ENCODE assay signal across 8 cellular contexts in genomic region chr11:61816736-61817455, GRCh38. TPM values are rescaled to one million over a fixed set of nuclear protein-coding genes. Genes with fewer than 3 reads are reported as not detected.
DNase-seq lines count a peak whose midpoint lies in the region; ATAC-seq, FAIRE-seq and TF ChIP-seq lines count a peak whose summit lies in the region.

Gene FADS1, minus strand, starts transcription at chr11:61817003. Its CDS starts 74 bp downstream, at chr11:61816929.

- no peaks in the 10 kb centered on the region for H4K20me1 ChIP-seq in fibroblast of lung (ENCODE audit: control insufficient read depth, extremely low read depth, insufficient read depth, low read length)

- H3K4me3 Mint-ChIP-seq in activated T-helper 17 cell treated with anti-CD3 and anti-CD28 coated beads, Interleukin-2, amount 50 U/mL, for 72 hours: peak within 1 kb of the TSS; percentile 91
- peak within 1 kb of the TSS; percentile 81 to 97 (median 93) for H3K4me3 Mint-ChIP-seq in naive B cell

- H3K27me3 ChIP-seq in fibroblast of lung (ENCODE audit: control insufficient read depth, insufficient read depth, low read length): no peaks in the 10 kb centered on the region

- TF ChIP-seq CTCF in D721Med (IDR thresholded peaks at IDR 0.05; ENCODE audit: insufficient read depth, missing control alignments) (peak; percentile 60), fibroblast of lung (conservative IDR thresholded peaks at IDR 0.05 in 1 of 2, IDR thresholded peaks at IDR 0.05 in 1 of 2; ENCODE audit: low read depth in 1 of 2, low read length in 2 of 2) (peak; percentile 38 to 49)

- H3K4me1 Mint-ChIP-seq in activated T-helper 17 cell treated with anti-CD3 and anti-CD28 coated beads, Interleukin-2, amount 50 U/mL, for 72 hours: no peaks in the 10 kb centered on the region
- peaks cover 9 to 23% (median 20%) of the 10 kb centered on the region in 3 donors for H3K4me1 Mint-ChIP-seq in naive B cell

- peak within 1 kb of the TSS; percentile 95 for H3K27ac ChIP-seq in KOPT-K1 (ENCODE audit: low read depth, low read length, poor library complexity, severe bottlenecking)
- H3K27ac ChIP-seq in fibroblast of lung (ENCODE audit: insufficient read depth, low read length): peak within 1 kb of the TSS; percentile 98

- H3K4me3 ChIP-seq in fibroblast of lung (replicated peaks in 1 of 4; ENCODE audit: control extremely low read depth in 1 of 4, insufficient read depth in 1 of 4, low read depth in 3 of 4, low read length in 4 of 4): peak within 1 kb of the TSS; percentile 77 to 81 (median 79)

- peak within 1 kb of the TSS; percentile 95 for H3K9ac ChIP-seq in fibroblast of lung (ENCODE audit: insufficient read depth, low read length)

- no peak within 1 kb of the TSS for H2AFZ ChIP-seq in fibroblast of lung (ENCODE audit: low read length)

- peaks cover 3% of the 10 kb centered on the region for H3K27me3 Mint-ChIP-seq in activated T-helper 17 cell treated with anti-CD3 and anti-CD28 coated beads, Interleukin-2, amount 50 U/mL, for 72 hours
- peaks cover 0 to 4% (median 0%) of the 10 kb centered on the region in 3 donors for H3K27me3 Mint-ChIP-seq in naive B cell

- H3K79me2 ChIP-seq in fibroblast of lung (ENCODE audit: control insufficient read depth, insufficient read depth, low read length): peaks cover 11% of the 10 kb centered on the region

- peaks cover 7% of the 10 kb centered on the region for H3K4me1 ChIP-seq in fibroblast of lung (ENCODE audit: control insufficient read depth, extremely low read depth, insufficient read depth, low read length)

- H3K27ac Mint-ChIP-seq in activated T-helper 17 cell treated with anti-CD3 and anti-CD28 coated beads, Interleukin-2, amount 50 U/mL, for 72 hours: peak within 1 kb of the TSS; percentile 74
- H3K27ac Mint-ChIP-seq in naive B cell: peak within 1 kb of the TSS; percentile 27 to 95 (median 94)

- DNase-seq in D721Med (ENCODE audit: insufficient read length, low spot score): peak; percentile 90
- peak; percentile 87 for DNase-seq in RCC 7860 (ENCODE audit: low spot score)
- peak; percentile 94 to 96 for DNase-seq in fibroblast of lung (ENCODE audit: low read depth in 2 of 2)
- DNase-seq in naive B cell: peak; percentile 72
- DNase-seq in stimulated activated naive CD4-positive, alpha-beta T cell treated with Interleukin-2 at 50 U/mL for 16 hours (lab: John Stamatoyannopoulos, UW): peak; percentile 66

- peak; percentile 46 for ATAC-seq in GM21526 (IDR thresholded peaks at IDR 0.05; ENCODE audit: low FRiP score, unreplicated experiment)
- peak; percentile 61 for ATAC-seq in activated T-helper 17 cell treated with anti-CD3 and anti-CD28 coated beads, Interleukin-2, amount 50 U/mL, for 72 hours (replicated peaks)
- ATAC-seq in naive B cell (ENCODE audit: low read depth in 2 of 2): peak; percentile 66 to 67

- no peaks in the 10 kb centered on the region for H3K9me3 Mint-ChIP-seq in activated T-helper 17 cell treated with anti-CD3 and anti-CD28 coated beads, Interleukin-2, amount 50 U/mL, for 72 hours
- peaks cover 0 to 1% (median 0%) of the 10 kb centered on the region in 7 donors for H3K9me3 Mint-ChIP-seq in naive B cell

- H3K36me3 ChIP-seq in KOPT-K1 (ENCODE audit: insufficient read depth, low read length) (peaks cover 25% of the 10 kb centered on the region), fibroblast of lung (ENCODE audit: control insufficient read depth, insufficient read depth, low read length) (peaks cover 7% of the 10 kb centered on the region)

- FAIRE-seq in D721Med (lab: Jason Lieb, UNC): no peak
- no peak for FAIRE-seq in RCC 7860 (lab: Jason Lieb, UNC)

- H3K36me3 Mint-ChIP-seq in activated T-helper 17 cell treated with anti-CD3 and anti-CD28 coated beads, Interleukin-2, amount 50 U/mL, for 72 hours (ENCODE audit: low read depth): peaks cover 10% of the 10 kb centered on the region
- no peaks in the 10 kb centered on the region for H3K36me3 Mint-ChIP-seq in naive B cell

- peak within 1 kb of the TSS; percentile 84 for H3K4me2 ChIP-seq in fibroblast of lung (ENCODE audit: extremely low read depth, insufficient read depth, low read length)

- no peaks in the 10 kb centered on the region for H3K9me3 ChIP-seq in KOPT-K1 (ENCODE audit: insufficient read depth, low read length, poor library complexity, severe bottlenecking)
- H3K9me3 ChIP-seq in fibroblast of lung (ENCODE audit: control insufficient read depth, insufficient read depth, low read depth, low read length): no peaks in the 10 kb centered on the region

RNA-seq across cellular contexts. Expression of gene FADS1, which starts in this region (rescaled TPM):
- 10 to 100 TPM in 1 of 2 donors, 1 to 10 TPM in 1; 5.6 to 22.9 TPM for total RNA-seq in activated T-helper 17 cell treated with anti-CD3 and anti-CD28 coated beads, Interleukin-2, amount 50 U/mL, for 72 hours
- 151 and 208 TPM in 2 replicates for total RNA-seq in fibroblast of lung
- polyA plus RNA-seq in fibroblast of lung (109 and 173 TPM in 2 replicates), naive B cell (ENCODE audit: low read depth in 6 of 6) (10 to 100 TPM in 1 of 6 donors, 1 to 10 TPM in 3, under 1 TPM in 1, not detected in 1; 0.79 to 14.0 (median 1.6) TPM)
- polyA plus RNA-seq in fibroblast of lung (2012): 68.7 and 126 TPM in 2 replicates
- 140 and 162 TPM in 2 replicates for polyA minus RNA-seq in fibroblast of lung (ENCODE audit: low replicate concordance)

Comparison
In these comparisons a context has a peak if more than half of its experiments do, and no peak if none do; other contexts are left out.
1. Peak in every context shown above with its lines: DNase-seq, ATAC-seq, H3K4me3 ChIP-seq and H3K27ac ChIP-seq.
2. RNA of gene FADS1 (polyA plus RNA-seq): 68.7 to 173 TPM in fibroblast of lung; 0.79 to 14.0 TPM in naive B cell; every median in the first group is over 4 times any median in the second.